ENCODE assay signal across 25 cellular contexts in the genomic region with DNA sequence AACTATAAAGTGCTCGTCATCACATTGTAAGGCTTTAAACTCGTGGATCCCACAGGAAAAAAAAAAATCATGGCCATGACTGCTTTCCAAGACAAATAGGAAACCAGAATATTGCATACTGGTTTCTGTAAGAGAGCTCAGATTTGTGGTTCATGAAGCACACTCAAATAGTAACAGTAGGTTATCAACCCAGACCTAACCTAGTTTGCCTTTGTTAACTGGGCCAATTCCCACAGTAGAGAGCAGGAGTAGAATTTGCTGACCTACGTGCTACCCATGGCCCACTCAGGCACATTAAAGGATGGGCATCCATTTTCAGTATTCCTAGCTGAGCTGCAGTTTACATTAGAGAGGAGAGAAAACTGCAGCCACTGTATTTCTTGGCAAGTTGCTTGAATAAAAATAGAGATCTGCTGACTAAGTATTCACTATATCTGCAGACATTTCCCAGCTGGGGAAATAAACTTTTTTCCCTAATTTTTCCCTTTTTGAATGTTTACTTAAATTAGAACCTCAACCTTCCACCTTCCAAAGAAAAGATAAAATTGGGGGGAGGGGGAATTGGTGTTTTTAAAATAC.
"Had no signal": no experiment of that assay in that cellular context is flagged by ENCODE, and none has a peak within 500 bp of the region (broad histone marks: within the 10 kb centered on the region; RNA-seq: fewer than 3 reads in every experiment).

No MANE protein-coding gene starts in this region.

- H3K4me1 ChIP-seq: left lung, lower lobe of right lung, prostate gland, sigmoid colon, spleen, suprapubic skin, tibial artery, upper lobe of right lung had no signal

- H3K27me3 ChIP-seq: left lung, ovary, sigmoid colon, suprapubic skin, tibial artery, upper lobe of right lung had no signal

- DNase-seq: hippocampal formation; kidney glomerular epithelial cell; left cardiac atrium; left lung; lower lobe of right lung; mammary epithelial cell; mesenchymal stem cell; naive B cell; natural killer cell; ovary; posterior cingulate gyrus; retina; right cardiac atrium; sigmoid colon; small intestine; spleen; stimulated activated CD4-positive, alpha-beta T cell treated with anti-CD3 and anti-CD28 coated beads, Interleukin-4, amount 100 ng/mL, for 24 hours; stimulated activated naive CD4-positive, alpha-beta T cell; tibial artery; trophoblast cell; upper lobe of right lung had no signal

- H3K36me3 ChIP-seq: left lung, lower lobe of right lung, ovary, prostate gland, sigmoid colon, spleen, suprapubic skin, thoracic aorta, tibial artery, upper lobe of right lung had no signal

- H3K9me3 ChIP-seq: lower lobe of right lung, ovary, prostate gland, sigmoid colon, suprapubic skin, thoracic aorta, tibial artery, upper lobe of right lung had no signal

- H3K27ac ChIP-seq: left lung, lower lobe of right lung, ovary, prostate gland, sigmoid colon, spleen, suprapubic skin, thoracic aorta, tibial artery, upper lobe of right lung had no signal

- ATAC-seq: left cardiac atrium; left lung; lower lobe of right lung; natural killer cell; right cardiac atrium; stimulated activated effector memory CD8-positive, alpha-beta T cell treated with anti-CD3 and anti-CD28 coated beads, Interleukin-12 subunit alpha, Interleukin-12 subunit beta, amount 100 ng/mL, for 72 hours; upper lobe of right lung had no signal

- H3K4me3 ChIP-seq: left lung, lower lobe of right lung, ovary, prostate gland, sigmoid colon, spleen, suprapubic skin, thoracic aorta, tibial artery, upper lobe of right lung had no signal
